Comparison of ENCODE assay signal across 11 cellular contexts in the genomic region with DNA sequence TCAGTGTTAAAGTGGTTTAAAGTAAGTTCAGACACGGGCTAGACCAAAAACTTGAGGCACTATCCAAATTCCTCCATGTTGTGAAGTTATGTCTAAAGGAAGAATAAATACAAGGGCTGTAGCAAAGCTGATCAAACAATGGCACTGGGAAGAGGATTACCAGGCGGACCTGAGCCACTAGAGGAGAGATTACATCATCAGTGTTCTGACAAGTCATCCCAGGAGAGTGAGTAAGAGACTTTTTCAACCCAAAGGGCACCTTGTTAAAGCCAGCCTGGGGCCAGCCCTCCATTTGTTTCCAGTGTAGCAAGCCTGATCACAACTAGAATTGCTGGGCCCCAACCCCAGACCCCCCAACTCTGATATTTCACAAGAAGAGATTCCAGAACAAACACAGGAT.
DNase-seq lines count a peak whose midpoint lies in the region; TF ChIP-seq lines count a peak whose summit lies in the region.
"Had no signal": no experiment of that assay in that cellular context is flagged by ENCODE, and none has a peak within 500 bp of the region (broad histone marks: within the 10 kb centered on the region; RNA-seq: fewer than 3 reads in every experiment).

No MANE protein-coding gene starts in this region.

- no peak overlapping the region for H2AFZ ChIP-seq in GM23248
- no peak overlapping the region for H2AFZ ChIP-seq in neuronal stem cell (ENCODE audit: low read length)

- no peaks in the 10 kb centered on the region for H3K79me1 ChIP-seq in neuronal stem cell (ENCODE audit: low read depth, low read length)

- no peaks in the 10 kb centered on the region for H3K79me2 ChIP-seq in GM23248 (ENCODE audit: insufficient read depth)

- H4K91ac ChIP-seq in neuronal stem cell (ENCODE audit: low read depth, low read length, poor library complexity) = no peak overlapping the region

- no peaks in the 10 kb centered on the region for H3K4me1 ChIP-seq in GM23248 (ENCODE audit: insufficient read depth)
- H3K4me1 ChIP-seq in neuronal stem cell (ENCODE audit: control insufficient read depth in 2 of 2, insufficient read depth in 1 of 2, low read depth in 1 of 2, low read length in 2 of 2) = no peaks in the 10 kb centered on the region

- WGBS in GM23248 (ENCODE audit: low coverage in 1 of 2, low lambda C conversion rate in 2 of 2, missing lambda C conversion rate in 2 of 2), 2 experiments = 82 to 83% methylated on average over 2 of the region's 2 CpGs
- no CpG with 5 or more reads among the region's 2 CpGs for WGBS in neuronal stem cell (ENCODE audit: extremely low coverage in 2 of 2, insufficient read length in 2 of 2, insufficient replicate concordance in 1 of 2), 2 donors

- no peaks in the 10 kb centered on the region for H3K9me2 ChIP-seq in GM23248 (ENCODE audit: insufficient read depth)

- no peak overlapping the region for H3K4ac ChIP-seq in neuronal stem cell (ENCODE audit: low read length)

- no peak overlapping the region for H2BK120ac ChIP-seq in neuronal stem cell (ENCODE audit: low read depth, low read length)

- no peak overlapping the region for H2BK15ac ChIP-seq in neuronal stem cell (ENCODE audit: low read length)

- H3K27ac ChIP-seq in GM23248 = no peak overlapping the region
- no peak overlapping the region for H3K27ac ChIP-seq in neuronal stem cell (replicated peaks; ENCODE audit: low read length)
- H3K27ac ChIP-seq: skin epidermis had no signal

- H3F3A ChIP-seq in GM23248 (ENCODE audit: insufficient read depth) = no peaks in the 10 kb centered on the region

- DNase-seq in GM23248 = peak; percentile 50
- peak; percentile 13 for DNase-seq in NCI-H460 (ENCODE audit: extremely low read depth, low read depth)
- DNase-seq in choroid plexus epithelial cell (ENCODE audit: low read depth) = peak; percentile 47
- DNase-seq in neuronal stem cell (ENCODE audit: low spot score) = peak; percentile 1
- DNase-seq in NAMALWA (ENCODE audit: low spot score) = no peak
- no peak for DNase-seq in activated CD4-positive, CD25-positive, alpha-beta regulatory T cell treated with anti-CD3 and anti-CD28 coated beads, Interleukin-2, amount 50 U/mL, for 72 hours
- DNase-seq in NCI-H69 (lab: John Stamatoyannopoulos, UW) = no peak
- DNase-seq: CD4-positive, alpha-beta memory T cell; NCI-H2029 treated with DMSO at 0.1 percent for 48 hours had no signal

- H4K8ac ChIP-seq in neuronal stem cell (ENCODE audit: low read depth, low read length) = no peak overlapping the region

- no peak overlapping the region for H2AK5ac ChIP-seq in neuronal stem cell (ENCODE audit: low read depth, low read length)

- H4K20me1 ChIP-seq in GM23248 (ENCODE audit: insufficient read depth) = no peaks in the 10 kb centered on the region

- H3K27me3 ChIP-seq in GM23248 (replicated peaks; ENCODE audit: insufficient read depth) (no peaks in the 10 kb centered on the region), neuronal stem cell (ENCODE audit: control insufficient read depth in 3 of 3, insufficient read depth in 3 of 3, low read depth in 1 of 3, low read length in 3 of 3) (no peaks in the 10 kb centered on the region)

- H3K18ac ChIP-seq in neuronal stem cell (ENCODE audit: low read length) = no peak overlapping the region

- H3K9me3 ChIP-seq in GM23248 (ENCODE audit: low read depth) (no peaks in the 10 kb centered on the region), neuronal stem cell (replicated peaks in 1 of 2; ENCODE audit: control insufficient read depth in 2 of 2, insufficient read depth in 1 of 2, low read depth in 1 of 2, low read length in 2 of 2) (no peaks in the 10 kb centered on the region)

- no peak overlapping the region for H3K4me2 ChIP-seq in GM23248 (ENCODE audit: unreplicated experiment)
- no peak overlapping the region for H3K4me2 ChIP-seq in neuronal stem cell (ENCODE audit: insufficient read depth, low read length, poor library complexity, severe bottlenecking)

- in situ Hi-C loops in GM23248 (cut with MboI) = no loop called here

- TF ChIP-seq CTCF in choroid plexus epithelial cell (conservative IDR thresholded peaks at IDR 0.05; ENCODE audit: low read depth, low read length) = no peak

- no peak overlapping the region for H3K14ac ChIP-seq in neuronal stem cell (ENCODE audit: low read length)

- H2BK12ac ChIP-seq in neuronal stem cell (ENCODE audit: low read length) = no peak overlapping the region

- no peak overlapping the region for H3K4me3 ChIP-seq in GM23248
- H3K4me3 ChIP-seq in choroid plexus epithelial cell (ENCODE audit: low read depth, low read length) = no peak overlapping the region
- H3K4me3 ChIP-seq in neuronal stem cell (ENCODE audit: low read length in 2 of 2) = no peak overlapping the region
- H3K4me3 ChIP-seq: lung, skin epidermis had no signal

- H3K23ac ChIP-seq in neuronal stem cell (ENCODE audit: low read depth, low read length, poor library complexity) = no peak overlapping the region

- no peak overlapping the region for H2BK5ac ChIP-seq in neuronal stem cell (ENCODE audit: low read length)

- H3K9ac ChIP-seq in GM23248 (no peak overlapping the region), neuronal stem cell (ENCODE audit: low read depth, low read length, poor library complexity) (no peak overlapping the region)

- H3K36me3 ChIP-seq in GM23248 (ENCODE audit: low read depth) = no peaks in the 10 kb centered on the region
- no peaks in the 10 kb centered on the region for H3K36me3 ChIP-seq in neuronal stem cell (replicated peaks in 1 of 2; ENCODE audit: control insufficient read depth in 2 of 2, insufficient read depth in 2 of 2, low read length in 2 of 2)

Comparison
In these comparisons a context has a peak if more than half of its experiments do, and no peak if none do; other contexts are left out.
1. DNase-seq: peak in GM23248 (single experiment), NCI-H460 (single experiment), choroid plexus epithelial cell (single experiment) and neuronal stem cell (single experiment); none in NAMALWA (single experiment), activated CD4-positive, CD25-positive, alpha-beta regulatory T cell treated with anti-CD3 and anti-CD28 coated beads, Interleukin-2, amount 50 U/mL, for 72 hours (single experiment) and NCI-H69 (single experiment).